In genomic region chr11:57567210-57567511, GRCh38 we compare ENCODE assay signal across 1 cellular context.
TF ChIP-seq lines count a peak whose summit lies in the region.

No MANE protein-coding gene starts in this region.

TF ChIP-seq in H1, 55 proteins besides CTCF, POLR2A, EP300 and RAD21:
- TF ChIP-seq BCL11A (IDR thresholded peaks at IDR 0.05; ENCODE audit: low read depth in 2 of 2, low read length in 2 of 2): no peak
- TF ChIP-seq PHF8 (conservative IDR thresholded peaks at IDR 0.05; ENCODE audit: low read depth, low read length): peak; percentile 4; the same call in 1 of the 2 replicates
